In genomic region chr1:21620461-21620860, GRCh38 we compare ENCODE assay signal across 13 cellular contexts. TPM values are rescaled to one million over a fixed set of nuclear protein-coding genes. Genes with fewer than 3 reads are reported as not detected.
DNase-seq lines count a peak whose midpoint lies in the region; ATAC-seq and TF ChIP-seq lines count a peak whose summit lies in the region.
"Had no signal": no experiment of that assay in that cellular context is flagged by ENCODE, and none has a peak within 500 bp of the region (broad histone marks: within the 10 kb centered on the region; RNA-seq: fewer than 3 reads in every experiment).

No MANE protein-coding gene starts in this region.

- 8 to 17% methylated on average over 10 to 16 of the region's 16 CpGs for WGBS in body of pancreas, 2 donors

- TF ChIP-seq POLR2A in body of pancreas (IDR thresholded peaks at IDR 0.05) = peak in 1 of 3 donors; percentile 28

- H3K27ac ChIP-seq in KOPT-K1 (ENCODE audit: low read depth, low read length, poor library complexity, severe bottlenecking) (peak overlapping the region; percentile 82), body of pancreas (peak overlapping the region; percentile 68 to 85 (median 82)), lower lobe of right lung (no peak overlapping the region), foreskin keratinocyte (no peak overlapping the region)
- H3K27ac ChIP-seq: brain microvascular endothelial cell had no signal

- H3K36me3 ChIP-seq in KOPT-K1 (ENCODE audit: insufficient read depth, low read length) (peaks cover 24% of the 10 kb centered on the region), body of pancreas (replicated peaks in 1 of 2; ENCODE audit: insufficient read depth in 1 of 2, low read depth in 2 of 2) (peaks cover 0 to 4% of the 10 kb centered on the region in 2 donors), lower lobe of right lung (no peaks in the 10 kb centered on the region)
- H3K36me3 ChIP-seq: brain microvascular endothelial cell had no signal

- TF ChIP-seq CTCF in body of pancreas (IDR thresholded peaks at IDR 0.05) = no peak
- TF ChIP-seq CTCF in lower lobe of right lung (IDR thresholded peaks at IDR 0.05) = no peak
- no peak for TF ChIP-seq CTCF in foreskin keratinocyte (conservative IDR thresholded peaks at IDR 0.05)

- intact Hi-C loops in body of pancreas (cut with DNase I) (no loop called here), lower lobe of right lung (cut with DNase I) (no loop called here)

- H3K4me1 ChIP-seq in body of pancreas = peaks cover 86% of the 10 kb centered on the region
- H3K4me1 ChIP-seq in lower lobe of right lung = peaks cover 26% of the 10 kb centered on the region
- peaks cover 5% of the 10 kb centered on the region for H3K4me1 ChIP-seq in foreskin keratinocyte

- ATAC-seq in body of pancreas (no peak), lower lobe of right lung (no peak), foreskin keratinocyte (no peak), HG03159 (IDR thresholded peaks at IDR 0.05; ENCODE audit: unreplicated experiment) (no peak)
- ATAC-seq: activated T-helper 17 cell treated with anti-CD3 and anti-CD28 coated beads, Interleukin-2, amount 50 U/mL, for 72 hours had no signal

- peak; percentile 45 for DNase-seq in Ammon's horn (ENCODE audit: low spot score)
- DNase-seq in body of pancreas = peak; percentile 56 to 71 (median 62)
- no peak for DNase-seq in lower lobe of right lung
- no peak for DNase-seq in foreskin keratinocyte
- no peak for DNase-seq in dedifferentiated amniotic fluid mesenchymal stem cell (ENCODE audit: extremely low spot score)
- no peak for DNase-seq in SKM-1 treated with dmso at 0.1 percent for 144 hours (lab: John Stamatoyannopoulos, UW; ENCODE audit: unreplicated experiment)
- DNase-seq: activated CD4-positive, alpha-beta T cell treated with anti-CD3 and anti-CD28 coated beads, Interleukin-2, amount 50 U/mL, for 1 hour; brain microvascular endothelial cell; glutamatergic neuron; mesenchymal stem cell had no signal

- H3K27me3 ChIP-seq in body of pancreas = no peaks in the 10 kb centered on the region
- peaks cover 39% of the 10 kb centered on the region for H3K27me3 ChIP-seq in lower lobe of right lung (ENCODE audit: low read depth)
- peaks cover 35% of the 10 kb centered on the region for H3K27me3 ChIP-seq in foreskin keratinocyte

- peak overlapping the region; percentile 64 to 78 for H3K4me3 ChIP-seq in body of pancreas
- peak overlapping the region; percentile 54 for H3K4me3 ChIP-seq in lower lobe of right lung

- H3K9me3 ChIP-seq in KOPT-K1 (ENCODE audit: insufficient read depth, low read length, poor library complexity, severe bottlenecking) (no peaks in the 10 kb centered on the region), body of pancreas (no peaks in the 10 kb centered on the region), lower lobe of right lung (no peaks in the 10 kb centered on the region)

RNA-seq across cellular contexts. Expression of gene RAP1GAP, which starts 48.7 kb away (rescaled TPM):
- total RNA-seq in body of pancreas (100 to 1,000 TPM in 1 of 2 donors, 10 to 100 TPM in 1; 46.5 to 104 TPM), lower lobe of right lung (33.7 TPM), foreskin keratinocyte (0.63 and 1.0 TPM in 2 replicates)
- 0.57 and 1.2 TPM in 2 replicates for polyA plus RNA-seq in foreskin keratinocyte

Comparison
In these comparisons a context has a peak if more than half of its experiments do, and no peak if none do; other contexts are left out.
1. DNase-seq: peak in Ammon's horn (single experiment) and body of pancreas (4 of 4); none in lower lobe of right lung (single experiment), foreskin keratinocyte (0 of 2), dedifferentiated amniotic fluid mesenchymal stem cell (single experiment) and SKM-1 treated with dmso at 0.1 percent for 144 hours (single experiment).
2. H3K27ac ChIP-seq: peak in KOPT-K1 (single experiment) and body of pancreas (4 of 4); none in lower lobe of right lung (single experiment) and foreskin keratinocyte (single experiment).
3. RNA of gene RAP1GAP, which starts 48.7 kb away (total RNA-seq): 46.5 to 104 TPM in body of pancreas and 33.7 TPM in lower lobe of right lung (single experiment); 0.63 to 1.0 TPM in foreskin keratinocyte; every median in the first group is over 10 times any median in the second.